ENCODE assay signal across 8 cellular contexts in genomic region chr10:86711957-86712708, GRCh38. TPM values are rescaled to one million over a fixed set of nuclear protein-coding genes. Genes with fewer than 3 reads are reported as not detected.
DNase-seq lines count a peak whose midpoint lies in the region; ATAC-seq, FAIRE-seq and TF ChIP-seq lines count a peak whose summit lies in the region.
"Had no signal": no experiment of that assay in that cellular context is flagged by ENCODE, and none has a peak within 500 bp of the region (broad histone marks: within the 10 kb centered on the region; RNA-seq: fewer than 3 reads in every experiment).

No MANE protein-coding gene starts in this region.

- H3K4me3 ChIP-seq in DND-41 (ENCODE audit: low read depth in 1 of 2, low read length in 2 of 2) (peak overlapping the region; percentile 45 to 73; a peak in 3 of 4 replicates), tibial nerve (peak overlapping the region; percentile 62 to 86 (median 78))

- ATAC-seq in DND-41 (ENCODE audit: insufficient read depth, low read depth) (no peak), HG03280 (IDR thresholded peaks at IDR 0.05; ENCODE audit: unreplicated experiment) (peak; percentile 19), memory B cell (ENCODE audit: low read depth) (peak; percentile 61)

- H3K27me3 ChIP-seq in DND-41 (ENCODE audit: insufficient read depth, low read length, poor library complexity): no peaks in the 10 kb centered on the region
- no peaks in the 10 kb centered on the region for H3K27me3 ChIP-seq in tibial nerve

- peak overlapping the region; percentile 91 for H2AFZ ChIP-seq in DND-41 (ENCODE audit: low read depth, low read length)

- H3K4me1 ChIP-seq in DND-41 (ENCODE audit: insufficient read depth, low read length): peaks cover 24% of the 10 kb centered on the region
- H3K4me1 ChIP-seq in tibial nerve: peaks cover 0 to 17% (median 3%) of the 10 kb centered on the region in 4 donors

- peak overlapping the region; percentile 71 for H3K27ac Mint-ChIP-seq in dendritic cell treated with granulocyte-macrophage colony-stimulating factor and Interleukin-4, amounts not matched to agents 40 ng/mL and 50 ng/mL, for 4 days
- peak overlapping the region; percentile 96 for H3K27ac Mint-ChIP-seq in memory B cell

- H3K36me3 ChIP-seq in DND-41 (ENCODE audit: insufficient read depth, low read length) (no peaks in the 10 kb centered on the region), tibial nerve (no peaks in the 10 kb centered on the region)

- intact Hi-C loops in dendritic cell treated with granulocyte-macrophage colony-stimulating factor and Interleukin-4, amounts not matched to agents 40 ng/mL and 50 ng/mL, for 4 days (cut with micrococcal nuclease): loop anchor here (2.0 to 5.0 kb wide), 2 partner anchors 45 to 310 kb away; partner anchors contain the start of gene BMPR1A

- WGBS in tibial nerve, 2 donors: 14 to 15% methylated on average over 25 to 32 of the region's 32 CpGs

- peak overlapping the region; percentile 73 for H3K4me3 Mint-ChIP-seq in dendritic cell treated with granulocyte-macrophage colony-stimulating factor and Interleukin-4, amounts not matched to agents 40 ng/mL and 50 ng/mL, for 4 days
- H3K4me3 Mint-ChIP-seq in memory B cell: peak overlapping the region; percentile 86

- no peaks in the 10 kb centered on the region for H3K79me2 ChIP-seq in DND-41 (ENCODE audit: insufficient read depth, low read length)

- no peak for DNase-seq in DND-41
- DNase-seq in GM19239 (ENCODE audit: insufficient read length, low spot score): peak; percentile 72
- DNase-seq in RKO (ENCODE audit: low spot score): peak; percentile 42
- DNase-seq in memory B cell (ENCODE audit: low spot score in 2 of 2): peak; percentile 61 to 62
- DNase-seq in tibial nerve (ENCODE audit: low spot score in 2 of 2): peak in 1 of 2 donors; percentile 42

- peak; percentile 80 for FAIRE-seq in GM19239 (lab: Jason Lieb, UNC)

- no peak for TF ChIP-seq CTCF in DND-41 (IDR thresholded peaks at IDR 0.05; ENCODE audit: borderline replicate concordance, extremely low read depth, low read length, poor library complexity, severe bottlenecking)
- no peak for TF ChIP-seq CTCF in tibial nerve (IDR thresholded peaks at IDR 0.05)

- no peaks in the 10 kb centered on the region for H3K9me3 ChIP-seq in DND-41 (ENCODE audit: insufficient read depth, low read length, severe bottlenecking)
- H3K9me3 ChIP-seq in tibial nerve: no peaks in the 10 kb centered on the region

- H3K4me1 Mint-ChIP-seq in dendritic cell treated with granulocyte-macrophage colony-stimulating factor and Interleukin-4, amounts not matched to agents 40 ng/mL and 50 ng/mL, for 4 days (ENCODE audit: low read depth): peaks cover 12% of the 10 kb centered on the region
- peaks cover 7% of the 10 kb centered on the region for H3K4me1 Mint-ChIP-seq in memory B cell

- H3K9ac ChIP-seq in DND-41 (ENCODE audit: low read depth, low read length): peak overlapping the region; percentile 94

- TF ChIP-seq EP300 in tibial nerve (IDR thresholded peaks at IDR 0.05): no peak

- peak overlapping the region; percentile 86 for H3K4me2 ChIP-seq in DND-41 (ENCODE audit: insufficient read depth, low read length)

- no peaks in the 10 kb centered on the region for H3K9me3 Mint-ChIP-seq in dendritic cell treated with granulocyte-macrophage colony-stimulating factor and Interleukin-4, amounts not matched to agents 40 ng/mL and 50 ng/mL, for 4 days
- H3K9me3 Mint-ChIP-seq in memory B cell: peaks cover 1% of the 10 kb centered on the region

- no peak for TF ChIP-seq POLR2A in tibial nerve (IDR thresholded peaks at IDR 0.05)

- H3K27ac ChIP-seq in DND-41 (ENCODE audit: low read length) (peak overlapping the region; percentile 93), tibial nerve (peak overlapping the region; percentile 87 to 96 (median 96))

- peaks cover 2% of the 10 kb centered on the region for H3K27me3 Mint-ChIP-seq in dendritic cell treated with granulocyte-macrophage colony-stimulating factor and Interleukin-4, amounts not matched to agents 40 ng/mL and 50 ng/mL, for 4 days
- no peaks in the 10 kb centered on the region for H3K27me3 Mint-ChIP-seq in memory B cell

- no peaks in the 10 kb centered on the region for H3K36me3 Mint-ChIP-seq in dendritic cell treated with granulocyte-macrophage colony-stimulating factor and Interleukin-4, amounts not matched to agents 40 ng/mL and 50 ng/mL, for 4 days (ENCODE audit: low read depth)
- H3K36me3 Mint-ChIP-seq in memory B cell: no peaks in the 10 kb centered on the region

- H4K20me1 ChIP-seq in DND-41 (ENCODE audit: insufficient read depth, low read length): no peaks in the 10 kb centered on the region

RNA-seq across cellular contexts. Expression of gene LDB3, which starts 43.8 kb away (rescaled TPM):
- 10 to 100 TPM in 1 of 4 donors, 1 to 10 TPM in 3; 5.4 to 18.6 (median 7.5) TPM for total RNA-seq in tibial nerve
- total RNA-seq: glomerular endothelial cell had no signal

RNA-seq across cellular contexts. Expression of gene BMPR1A, which starts 44.3 kb away (rescaled TPM):
- 10 to 100 TPM; 35.7 to 51.3 (median 42.8) TPM for total RNA-seq in tibial nerve

RNA-seq across cellular contexts. Expression of gene OPN4, which starts 57.8 kb away (rescaled TPM):
- under 1 TPM in 1 of 4 donors, not detected in 3; 0.59 TPM for total RNA-seq in tibial nerve
- total RNA-seq: glomerular endothelial cell had no signal
